ENCODE assay signal across 1 cellular context in genomic region chr22:27113211-27114030, GRCh38.
TF ChIP-seq lines count a peak whose summit lies in the region.

No MANE protein-coding gene starts in this region.

TF ChIP-seq in HepG2, 621 proteins besides CTCF, POLR2A, EP300 and RAD21 (continued from another document):
- peak; percentile 47; the same call in 1 of the 2 replicates for TF ChIP-seq ARID5B (CRISPR knock-in tag; IDR thresholded peaks at IDR 0.05)
- no peak for TF ChIP-seq FOXA1 (IDR thresholded peaks at IDR 0.05)
- no peak for TF ChIP-seq FOXA1 (CRISPR knock-in tag; IDR thresholded peaks at IDR 0.05)
- no peak for TF ChIP-seq ZNF770 (CRISPR knock-in tag; IDR thresholded peaks at IDR 0.05)
- TF ChIP-seq STAT6 (CRISPR knock-in tag; IDR thresholded peaks at IDR 0.05; ENCODE audit: borderline replicate concordance) = no peak
- TF ChIP-seq SP2 (CRISPR knock-in tag; IDR thresholded peaks at IDR 0.05) = no peak
- TF ChIP-seq HHEX (CRISPR knock-in tag; IDR thresholded peaks at IDR 0.05) = no peak
- no peak for TF ChIP-seq ZNF292 (CRISPR knock-in tag; IDR thresholded peaks at IDR 0.05; ENCODE audit: borderline replicate concordance, low read depth)
- no peak for TF ChIP-seq ELK4 (CRISPR knock-in tag; IDR thresholded peaks at IDR 0.05; ENCODE audit: borderline replicate concordance)
- no peak for TF ChIP-seq STAG1 (CRISPR knock-in tag; IDR thresholded peaks at IDR 0.05)
- TF ChIP-seq BCL6 (CRISPR knock-in tag; IDR thresholded peaks at IDR 0.05) = no peak
- no peak for TF ChIP-seq ATF7-NPFF (CRISPR knock-in tag; IDR thresholded peaks at IDR 0.05; ENCODE audit: low read depth)
- no peak for TF ChIP-seq HNF1B (CRISPR knock-in tag; IDR thresholded peaks at IDR 0.05)
- TF ChIP-seq SALL1 (CRISPR knock-in tag; IDR thresholded peaks at IDR 0.05) = no peak
- TF ChIP-seq JUN (CRISPR knock-in tag; IDR thresholded peaks at IDR 0.05) = no peak
- TF ChIP-seq ZNF430 (CRISPR knock-in tag; IDR thresholded peaks at IDR 0.05) = no peak
- TF ChIP-seq ZSCAN9 (CRISPR knock-in tag; IDR thresholded peaks at IDR 0.05; ENCODE audit: borderline replicate concordance) = no peak
- TF ChIP-seq REL (CRISPR knock-in tag; conservative IDR thresholded peaks at IDR 0.05) = no peak
- no peak for TF ChIP-seq ZNF580 (CRISPR knock-in tag; IDR thresholded peaks at IDR 0.05; ENCODE audit: borderline replicate concordance, low read depth)
- TF ChIP-seq ZNF510 (CRISPR knock-in tag; IDR thresholded peaks at IDR 0.05; ENCODE audit: low read depth) = no peak
- no peak for TF ChIP-seq MATR3 (CRISPR knock-in tag; IDR thresholded peaks at IDR 0.05)
- TF ChIP-seq PCBP2 (optimal IDR thresholded peaks at IDR 0.05; ENCODE audit: low read depth, low read length, poor library complexity, severe bottlenecking) = no peak
- TF ChIP-seq RARA (CRISPR knock-in tag; IDR thresholded peaks at IDR 0.05) = 0 out of 2 replicates have a peak, but pooled peaks have one; percentile 8
- TF ChIP-seq EEA1 (CRISPR knock-in tag; IDR thresholded peaks at IDR 0.05; ENCODE audit: borderline replicate concordance) = no peak
- TF ChIP-seq MAX (IDR thresholded peaks at IDR 0.05) = no peak
- TF ChIP-seq HMGXB3 (CRISPR knock-in tag; IDR thresholded peaks at IDR 0.05; ENCODE audit: borderline replicate concordance) = no peak
- TF ChIP-seq ELF4 (CRISPR knock-in tag; IDR thresholded peaks at IDR 0.05; ENCODE audit: borderline replicate concordance) = no peak
- TF ChIP-seq NCOA2 (CRISPR knock-in tag; IDR thresholded peaks at IDR 0.05) = no peak
